9 cellular contexts compared by ENCODE assay signal in the genomic region with DNA sequence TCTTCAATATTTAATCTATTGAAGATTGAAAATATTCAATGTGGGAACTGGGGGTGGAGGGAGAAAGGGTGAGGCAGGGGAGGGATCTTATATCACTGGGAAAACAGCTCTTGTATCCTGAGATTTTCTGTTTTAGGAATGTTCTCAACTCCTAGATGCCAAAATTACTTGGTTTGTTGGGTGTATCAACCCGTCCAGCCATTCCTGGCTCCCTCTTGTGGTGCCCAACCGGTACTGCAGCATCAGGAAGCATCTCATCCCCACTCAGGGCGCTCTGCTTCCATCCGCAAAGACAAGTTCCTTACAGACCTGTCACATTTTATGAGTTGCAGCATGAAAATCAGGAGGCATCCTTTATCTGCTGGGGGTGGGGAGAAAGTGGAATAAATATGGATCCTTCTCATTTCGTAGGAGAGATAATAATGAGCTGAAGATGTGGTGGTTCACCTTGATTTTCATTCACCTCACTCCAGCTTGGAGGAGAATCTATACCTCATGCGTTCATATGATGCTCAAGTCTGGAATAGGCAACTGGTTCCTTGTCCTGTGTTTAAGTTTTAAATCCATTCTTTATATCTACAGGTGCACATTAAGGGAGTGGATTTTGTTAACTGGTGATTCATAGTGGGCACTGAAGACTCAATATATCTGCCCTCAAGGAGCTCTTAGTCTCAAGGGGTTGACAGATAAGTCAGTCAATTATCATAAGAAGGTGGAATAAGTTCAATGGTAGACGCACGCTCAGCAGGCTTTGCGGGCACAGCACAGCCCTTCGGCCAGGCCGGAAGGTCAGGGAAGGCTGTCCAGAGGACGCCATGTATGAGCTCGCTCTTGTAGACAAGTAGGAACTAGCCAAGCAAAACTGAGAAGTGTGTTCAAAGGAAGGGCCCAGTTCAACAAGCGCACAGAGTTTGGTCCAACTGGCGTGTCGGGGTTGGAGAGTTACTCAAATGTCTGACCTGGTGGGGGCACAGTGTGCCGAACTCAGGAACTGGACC.
DNase-seq lines count a peak whose midpoint lies in the region; ATAC-seq, FAIRE-seq and TF ChIP-seq lines count a peak whose summit lies in the region.
"Had no signal": no experiment of that assay in that cellular context is flagged by ENCODE, and none has a peak within 500 bp of the region (broad histone marks: within the 10 kb centered on the region; RNA-seq: fewer than 3 reads in every experiment).

No MANE protein-coding gene starts in this region.

- H3K36me3 ChIP-seq in bronchial epithelial cell (ENCODE audit: control insufficient read depth, insufficient read depth, low read length), result no peaks in the 10 kb centered on the region
- no peaks in the 10 kb centered on the region for H3K36me3 ChIP-seq in kidney epithelial cell (ENCODE audit: control insufficient read depth, insufficient read depth, low read length)

- peaks cover 3% of the 10 kb centered on the region for H3K4me1 Mint-ChIP-seq in activated B cell treated with CpG ODN at 0.5 μM for 24 hours

- no peak overlapping the region for H3K4me3 ChIP-seq in bronchial epithelial cell (ENCODE audit: low read depth, low read length)
- no peak overlapping the region for H3K4me3 ChIP-seq in kidney epithelial cell (ENCODE audit: low read depth, low read length)

- no peak overlapping the region for H3K4me3 Mint-ChIP-seq in activated B cell treated with CpG ODN at 0.5 μM for 24 hours

- POLR2A ChIA-PET in activated B cell treated with CpG ODN at 0.5 μM for 24 hours (lab: Charles Lee), result no interaction called here

- H3K27me3 Mint-ChIP-seq in activated B cell treated with CpG ODN at 0.5 μM for 24 hours, result peaks cover 34% of the 10 kb centered on the region

- H3K27ac Mint-ChIP-seq in activated B cell treated with CpG ODN at 0.5 μM for 24 hours, result no peak overlapping the region

- peak; percentile 68 for FAIRE-seq in bronchial epithelial cell (lab: Jason Lieb, UNC)
- FAIRE-seq: colon had no signal

- intact Hi-C loops in activated B cell treated with CpG ODN at 0.5 μM for 24 hours (cut with micrococcal nuclease), result loop anchor here (1.0 kb wide), 1 partner anchor 147 kb away; no protein-coding TSS in a partner anchor

- TF ChIP-seq CTCF in LNCAP (IDR thresholded peaks at IDR 0.05) (peak; percentile 93), activated B cell treated with CpG ODN at 0.5 μM for 24 hours (IDR thresholded peaks at IDR 0.05) (peak; percentile 68), bronchial epithelial cell (IDR thresholded peaks at IDR 0.05; ENCODE audit: insufficient read depth, low read length, severe bottlenecking) (peak; percentile 86), kidney epithelial cell (IDR thresholded peaks at IDR 0.05; ENCODE audit: insufficient read depth, low read length, poor library complexity, severe bottlenecking) (peak; percentile 95)

- H3K9me3 Mint-ChIP-seq in activated B cell treated with CpG ODN at 0.5 μM for 24 hours, result peaks cover under 1% of the 10 kb centered on the region

- CTCF ChIA-PET in activated B cell treated with CpG ODN at 0.5 μM for 24 hours (lab: Charles Lee), result interaction anchor here (0.9 to 3.9 kb wide), 13 partner anchors 7 to 148 kb away, joined by 3 to 36 read pairs (median 4); a partner anchor contains a TSS

- ATAC-seq in GM21360 (IDR thresholded peaks at IDR 0.05; ENCODE audit: unreplicated experiment) (peak; percentile 60), activated B cell treated with CpG ODN at 0.5 μM for 24 hours (ENCODE audit: low read depth) (peak; percentile 65)

- H3K36me3 Mint-ChIP-seq in activated B cell treated with CpG ODN at 0.5 μM for 24 hours (ENCODE audit: low read depth), result no peaks in the 10 kb centered on the region

- no peaks in the 10 kb centered on the region for H3K27me3 ChIP-seq in bronchial epithelial cell (ENCODE audit: control insufficient read depth, insufficient read depth, low read length)
- no peaks in the 10 kb centered on the region for H3K27me3 ChIP-seq in kidney epithelial cell (ENCODE audit: control insufficient read depth, insufficient read depth, low read length)

- DNase-seq in D341Med (ENCODE audit: low spot score) (peak; percentile 77), activated B cell treated with CpG ODN at 0.5 μM for 24 hours (peak; percentile 32), bronchial epithelial cell (ENCODE audit: low read depth) (peak; percentile 32), kidney epithelial cell (ENCODE audit: low read depth) (no peak), mesenteric fat pad (ENCODE audit: low spot score) (no peak)
- DNase-seq in stimulated activated CD4-positive, alpha-beta T cell treated with anti-CD3 and anti-CD28 coated beads, Interleukin-2, amount 100 ng/mL, for 48 hours, result peak; percentile 58 to 63

Comparison
In these comparisons a context has a peak if more than half of its experiments do, and no peak if none do; other contexts are left out.
1. DNase-seq: peak in D341Med (single experiment), activated B cell treated with CpG ODN at 0.5 μM for 24 hours (single experiment), bronchial epithelial cell (single experiment) and stimulated activated CD4-positive, alpha-beta T cell treated with anti-CD3 and anti-CD28 coated beads, Interleukin-2, amount 100 ng/mL, for 48 hours (2 of 2); none in kidney epithelial cell (single experiment) and mesenteric fat pad (single experiment).
2. Peak in every context shown above with its lines, with median percentiles within 50 percentile points of each other: CTCF ChIP-seq.